Comparison of ENCODE assay signal across 18 cellular contexts in the genomic region with DNA sequence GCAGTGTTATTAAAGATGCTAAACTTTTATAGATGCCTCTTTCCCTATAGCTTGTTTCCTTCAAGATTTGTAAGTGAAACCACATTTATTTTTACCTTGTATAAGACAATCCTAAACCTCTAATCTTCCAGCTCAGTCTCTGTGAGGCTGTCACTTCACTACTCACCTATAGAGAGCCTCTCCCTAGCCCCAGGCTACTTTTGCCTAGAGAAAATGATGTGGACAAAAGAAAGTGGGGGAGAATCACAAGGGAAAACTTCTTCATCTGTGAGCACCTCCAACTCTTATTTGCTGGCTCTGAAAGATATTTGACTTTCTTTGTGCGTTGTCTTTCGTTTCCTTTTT.
"Had no signal": no experiment of that assay in that cellular context is flagged by ENCODE, and none has a peak within 500 bp of the region (broad histone marks: within the 10 kb centered on the region; RNA-seq: fewer than 3 reads in every experiment).

No MANE protein-coding gene starts in this region.

- H3K4me1 Mint-ChIP-seq: activated B cell treated with CpG ODN at 0.5 μM for 24 hours; activated CD4-positive, alpha-beta memory T cell treated with anti-CD3 and anti-CD28 coated beads, Interleukin-2, amount 10 ng/mL, durations not matched to agents 7 days and 5 days; activated CD8-positive, alpha-beta memory T cell treated with anti-CD3 and anti-CD28 coated beads, Interleukin-2, amount 10 ng/mL, durations not matched to agents 7 days and 5 days; activated naive CD8-positive, alpha-beta T cell treated with anti-CD3 and anti-CD28 coated beads, Interleukin-2, amount 10 ng/mL, durations not matched to agents 7 days and 5 days; central memory CD8-positive, alpha-beta T cell; stimulated activated naive B cell treated with anti-CD40 and anti-IgM and Interleukin-4, amounts not matched to agents 10 μg/mL and 1 μg/mL and 100 μg/mL, for 72 hours had no signal

- FAIRE-seq: islet of Langerhans had no signal

- H3K36me3 Mint-ChIP-seq: activated CD8-positive, alpha-beta memory T cell treated with anti-CD3 and anti-CD28 coated beads, Interleukin-2, amount 10 ng/mL, durations not matched to agents 7 days and 5 days; activated naive CD8-positive, alpha-beta T cell treated with anti-CD3 and anti-CD28 coated beads, Interleukin-2, amount 10 ng/mL, durations not matched to agents 7 days and 5 days; stimulated activated naive B cell treated with anti-CD40 and anti-IgM and Interleukin-4, amounts not matched to agents 10 μg/mL and 1 μg/mL and 100 μg/mL, for 72 hours had no signal

- H3K4me3 Mint-ChIP-seq: activated B cell treated with CpG ODN at 0.5 μM for 24 hours; activated CD4-positive, alpha-beta memory T cell treated with anti-CD3 and anti-CD28 coated beads, Interleukin-2, amount 10 ng/mL, durations not matched to agents 7 days and 5 days; activated CD8-positive, alpha-beta memory T cell treated with anti-CD3 and anti-CD28 coated beads, Interleukin-2, amount 10 ng/mL, durations not matched to agents 7 days and 5 days; activated naive CD8-positive, alpha-beta T cell treated with anti-CD3 and anti-CD28 coated beads, Interleukin-2, amount 10 ng/mL, durations not matched to agents 7 days and 5 days; central memory CD8-positive, alpha-beta T cell; nephron progenitor cell; stimulated activated naive B cell treated with anti-CD40 and anti-IgM and Interleukin-4, amounts not matched to agents 10 μg/mL and 1 μg/mL and 100 μg/mL, for 72 hours had no signal

- H3K9me3 ChIP-seq: esophagus muscularis mucosa had no signal

- H3K36me3 ChIP-seq: esophagus muscularis mucosa had no signal

- ATAC-seq: activated CD8-positive, alpha-beta memory T cell treated with anti-CD3 and anti-CD28 coated beads, Interleukin-2, amount 10 ng/mL, durations not matched to agents 7 days and 5 days; stimulated activated naive B cell treated with anti-CD40 and anti-IgM and Interleukin-4, amounts not matched to agents 10 μg/mL and 1 μg/mL and 100 μg/mL, for 72 hours had no signal

- H2AFZ ChIP-seq: hepatocyte had no signal

- H3K27me3 Mint-ChIP-seq: activated B cell treated with CpG ODN at 0.5 μM for 24 hours; activated CD4-positive, alpha-beta memory T cell treated with anti-CD3 and anti-CD28 coated beads, Interleukin-2, amount 10 ng/mL, durations not matched to agents 7 days and 5 days; activated naive CD8-positive, alpha-beta T cell treated with anti-CD3 and anti-CD28 coated beads, Interleukin-2, amount 10 ng/mL, durations not matched to agents 7 days and 5 days had no signal

- H3K27ac ChIP-seq: esophagus muscularis mucosa, hepatocyte had no signal

- H3K27ac Mint-ChIP-seq: activated B cell treated with CpG ODN at 0.5 μM for 24 hours; activated CD4-positive, alpha-beta memory T cell treated with anti-CD3 and anti-CD28 coated beads, Interleukin-2, amount 10 ng/mL, durations not matched to agents 7 days and 5 days; activated CD8-positive, alpha-beta memory T cell treated with anti-CD3 and anti-CD28 coated beads, Interleukin-2, amount 10 ng/mL, durations not matched to agents 7 days and 5 days; activated naive CD8-positive, alpha-beta T cell treated with anti-CD3 and anti-CD28 coated beads, Interleukin-2, amount 10 ng/mL, durations not matched to agents 7 days and 5 days; activated T-helper 2 cell treated with anti-CD3 and anti-CD28 coated beads, Interferon-gamma antibody, Interleukin-2, Interleukin-4, amounts not matched to agents 10 μg/mL and 5 μg/mL and 100 μg/mL, durations not matched to agents 14 hours and 24 hours and 36 hours; nephron progenitor cell; stimulated activated naive B cell treated with anti-CD40 and anti-IgM and Interleukin-4, amounts not matched to agents 10 μg/mL and 1 μg/mL and 100 μg/mL, for 72 hours had no signal

- H3K79me2 ChIP-seq: hepatocyte had no signal

- H3K4me3 ChIP-seq: esophagus muscularis mucosa, hepatocyte, lung had no signal

- H3K4me2 ChIP-seq: hepatocyte had no signal

- DNase-seq: activated B cell treated with CpG ODN at 0.5 μM for 24 hours; activated CD4-positive, alpha-beta memory T cell treated with anti-CD3 and anti-CD28 coated beads, Interleukin-2, amount 10 ng/mL, durations not matched to agents 7 days and 5 days; activated CD4-positive, alpha-beta T cell treated with anti-CD3 and anti-CD28 coated beads for 48 hours; activated CD8-positive, alpha-beta memory T cell treated with anti-CD3 and anti-CD28 coated beads, Interleukin-2, amount 10 ng/mL, durations not matched to agents 7 days and 5 days; activated naive CD4-positive, alpha-beta T cell treated with Interleukin-2 at 50 U/mL for 16 hours; activated naive CD8-positive, alpha-beta T cell treated with anti-CD3 and anti-CD28 coated beads, Interleukin-2, amount 10 ng/mL, durations not matched to agents 7 days and 5 days; amygdala; cortex of kidney; midbrain; nephron progenitor cell; nucleus accumbens; stimulated activated naive B cell treated with anti-CD40 and anti-IgM and Interleukin-4, amounts not matched to agents 10 μg/mL and 1 μg/mL and 100 μg/mL, for 72 hours had no signal

- H3K9me3 Mint-ChIP-seq: activated B cell treated with CpG ODN at 0.5 μM for 24 hours; activated CD4-positive, alpha-beta memory T cell treated with anti-CD3 and anti-CD28 coated beads, Interleukin-2, amount 10 ng/mL, durations not matched to agents 7 days and 5 days; activated naive CD8-positive, alpha-beta T cell treated with anti-CD3 and anti-CD28 coated beads, Interleukin-2, amount 10 ng/mL, durations not matched to agents 7 days and 5 days; activated T-helper 2 cell treated with anti-CD3 and anti-CD28 coated beads, Interferon-gamma antibody, Interleukin-2, Interleukin-4, amounts not matched to agents 10 μg/mL and 5 μg/mL and 100 μg/mL, durations not matched to agents 14 hours and 24 hours and 36 hours; central memory CD8-positive, alpha-beta T cell; nephron progenitor cell; stimulated activated naive B cell treated with anti-CD40 and anti-IgM and Interleukin-4, amounts not matched to agents 10 μg/mL and 1 μg/mL and 100 μg/mL, for 72 hours had no signal
